In genomic region chr12:109111775-109112491, GRCh38 we compare ENCODE assay signal across 8 cellular contexts. TPM values are rescaled to one million over a fixed set of nuclear protein-coding genes. Genes with fewer than 3 reads are reported as not detected.
DNase-seq lines count a peak whose midpoint lies in the region; ATAC-seq and TF ChIP-seq lines count a peak whose summit lies in the region.

No MANE protein-coding gene starts in this region.

- POLR2A ChIA-PET in GM10248 (lab: Yijun Ruan, JAX) = no interaction called here

- peak overlapping the region; percentile 51 for H3K27ac Mint-ChIP-seq in stimulated activated memory B cell treated with anti-CD40 and anti-IgM and Interleukin-4, amounts not matched to agents 10 μg/mL and 1 μg/mL and 100 μg/mL, for 72 hours

- DNase-seq in GM10248 (ENCODE audit: extremely low spot score) = peak; percentile 61
- DNase-seq in NCI-H2227 (lab: John Stamatoyannopoulos, UW; ENCODE audit: unreplicated experiment) = peak; percentile 71
- peak; percentile 62 for DNase-seq in activated T-cell treated with anti-CD3 and anti-CD28 coated beads, Interleukin-2, amount 50 U/mL, for 1 hour
- DNase-seq in epithelial cell of proximal tubule (ENCODE audit: low read depth) = no peak
- peak; percentile 42 for DNase-seq in middle frontal gyrus (ENCODE audit: extremely low spot score, low spot score)
- DNase-seq in NCI-H526 treated with DMSO at 0.1 percent for 48 hours (lab: John Stamatoyannopoulos, UW) = no peak

- no peaks in the 10 kb centered on the region for H3K27me3 Mint-ChIP-seq in stimulated activated memory B cell treated with anti-CD40 and anti-IgM and Interleukin-4, amounts not matched to agents 10 μg/mL and 1 μg/mL and 100 μg/mL, for 72 hours

- no peaks in the 10 kb centered on the region for H3K9me3 Mint-ChIP-seq in stimulated activated memory B cell treated with anti-CD40 and anti-IgM and Interleukin-4, amounts not matched to agents 10 μg/mL and 1 μg/mL and 100 μg/mL, for 72 hours

- CTCF ChIA-PET in GM10248 (lab: Yijun Ruan, JAX) = interaction anchor here (0.6 to 3.5 kb wide), 37 partner anchors 9 to 1048 kb away, joined by 3 to 25 read pairs (median 4); partner anchors contain the start of genes ALKBH2 and USP30

- no peaks in the 10 kb centered on the region for H3K4me1 Mint-ChIP-seq in stimulated activated memory B cell treated with anti-CD40 and anti-IgM and Interleukin-4, amounts not matched to agents 10 μg/mL and 1 μg/mL and 100 μg/mL, for 72 hours

- peak overlapping the region; percentile 80 for H3K4me3 Mint-ChIP-seq in stimulated activated memory B cell treated with anti-CD40 and anti-IgM and Interleukin-4, amounts not matched to agents 10 μg/mL and 1 μg/mL and 100 μg/mL, for 72 hours

- TF ChIP-seq CTCF in GM10248 (IDR thresholded peaks at IDR 0.05; ENCODE audit: control extremely low read depth, extremely low read depth, low read depth, missing control alignments) (peak; percentile 63), epithelial cell of proximal tubule (conservative IDR thresholded peaks at IDR 0.05; ENCODE audit: low read depth, low read length) (peak; percentile 84)

- H3K36me3 Mint-ChIP-seq in stimulated activated memory B cell treated with anti-CD40 and anti-IgM and Interleukin-4, amounts not matched to agents 10 μg/mL and 1 μg/mL and 100 μg/mL, for 72 hours = peaks cover 7% of the 10 kb centered on the region

- H3K4me3 ChIP-seq in epithelial cell of proximal tubule (ENCODE audit: low read depth, low read length) = peak overlapping the region; percentile 71

- ATAC-seq in stimulated activated memory B cell treated with anti-CD40 and anti-IgM and Interleukin-4, amounts not matched to agents 10 μg/mL and 1 μg/mL and 100 μg/mL, for 72 hours = no peak
- no peak for ATAC-seq in GM21360 (IDR thresholded peaks at IDR 0.05; ENCODE audit: unreplicated experiment)

RNA-seq across cellular contexts. Expression of gene ACACB, which starts 4.5 kb away (rescaled TPM):
- 1.3 and 26.5 TPM in 2 replicates for total RNA-seq in epithelial cell of proximal tubule

RNA-seq across cellular contexts. Expression of gene UNG, which starts 14.5 kb away (rescaled TPM):
- total RNA-seq in epithelial cell of proximal tubule = 101 and 118 TPM in 2 replicates

RNA-seq across cellular contexts. Expression of gene ALKBH2, which starts 18.7 kb away (rescaled TPM):
- 10.8 and 24.1 TPM in 2 replicates for total RNA-seq in epithelial cell of proximal tubule

RNA-seq across cellular contexts. Expression of gene USP30, which starts 59.6 kb away (rescaled TPM):
- total RNA-seq in epithelial cell of proximal tubule = 6.1 and 13.0 TPM in 2 replicates

Comparison
In these comparisons a context has a peak if more than half of its experiments do, and no peak if none do; other contexts are left out.
1. DNase-seq: peak in GM10248 (single experiment), NCI-H2227 (single experiment), activated T-cell treated with anti-CD3 and anti-CD28 coated beads, Interleukin-2, amount 50 U/mL, for 1 hour (single experiment) and middle frontal gyrus (single experiment); none in epithelial cell of proximal tubule (single experiment) and NCI-H526 treated with DMSO at 0.1 percent for 48 hours (single experiment).